8 cellular contexts compared by ENCODE assay signal in genomic region chr16:56933266-56933619, GRCh38.
A peak's percentile ranks its signal among the peaks of the same experiment; 100 is the strongest.
DNase-seq lines count a peak whose midpoint lies in the region; ATAC-seq and TF ChIP-seq lines count a peak whose summit lies in the region.

No MANE protein-coding gene starts in this region.

- H3K36me3 ChIP-seq in muscle layer of duodenum (ENCODE audit: control insufficient read depth in 1 of 2, insufficient read depth in 2 of 2, low read length in 2 of 2): peaks cover 32 to 33% of the 10 kb centered on the region in 2 donors

- H3K4me1 Mint-ChIP-seq in central memory CD8-positive, alpha-beta T cell: peaks cover 54% of the 10 kb centered on the region

- H3K36me3 Mint-ChIP-seq in central memory CD8-positive, alpha-beta T cell (ENCODE audit: insufficient read depth): peaks cover 54% of the 10 kb centered on the region

- H3K4me1 ChIP-seq in muscle layer of duodenum (ENCODE audit: control insufficient read depth in 1 of 2, insufficient read depth in 2 of 2, low read length in 2 of 2): peaks cover 4 to 37% of the 10 kb centered on the region in 2 donors

- peak overlapping the region; percentile 100 for H3K4me3 Mint-ChIP-seq in central memory CD8-positive, alpha-beta T cell

- H3K9me3 ChIP-seq in muscle layer of duodenum (ENCODE audit: control insufficient read depth in 1 of 2, low read length in 2 of 2): no peaks in the 10 kb centered on the region

- DNase-seq in AG10803 (ENCODE audit: low read depth) (peak; percentile 63), LNCaP clone FGC (ENCODE audit: low read depth) (no peak), pons (ENCODE audit: low spot score) (no peak), dedifferentiated amniotic fluid mesenchymal stem cell (ENCODE audit: extremely low spot score) (no peak)
- DNase-seq in central memory CD8-positive, alpha-beta T cell (ENCODE audit: low spot score in 2 of 2): no peak

- ATAC-seq in central memory CD8-positive, alpha-beta T cell (replicated peaks; ENCODE audit: extremely low read depth, poor library complexity, severe bottlenecking): no peak
- ATAC-seq in GM18511 (IDR thresholded peaks at IDR 0.05; ENCODE audit: unreplicated experiment): no peak
- ATAC-seq in HG03280 (IDR thresholded peaks at IDR 0.05; ENCODE audit: unreplicated experiment): no peak

- H3K4me3 ChIP-seq in AG10803 (ENCODE audit: low read length): peak overlapping the region; percentile 98
- peak overlapping the region; percentile 96 for H3K4me3 ChIP-seq in LNCaP clone FGC (ENCODE audit: low read depth, low read length)
- peak overlapping the region; percentile 95 to 100 for H3K4me3 ChIP-seq in muscle layer of duodenum (ENCODE audit: low read depth in 1 of 2, low read length in 2 of 2)

- peak overlapping the region; percentile 86 for H3K27ac ChIP-seq in muscle layer of duodenum (ENCODE audit: low read length)

- no peaks in the 10 kb centered on the region for H3K27me3 Mint-ChIP-seq in central memory CD8-positive, alpha-beta T cell

- H3K9me3 Mint-ChIP-seq in central memory CD8-positive, alpha-beta T cell: no peaks in the 10 kb centered on the region

- H3K27ac Mint-ChIP-seq in central memory CD8-positive, alpha-beta T cell (ENCODE audit: low read depth): peak overlapping the region; percentile 99

- TF ChIP-seq CTCF in AG10803 (conservative IDR thresholded peaks at IDR 0.05; ENCODE audit: low read length) (no peak), LNCaP clone FGC (IDR thresholded peaks at IDR 0.05; ENCODE audit: control insufficient read depth, extremely low read depth, insufficient read depth) (no peak)

- H3K27me3 ChIP-seq in muscle layer of duodenum (ENCODE audit: low read depth, low read length): no peaks in the 10 kb centered on the region
